In the genomic region with DNA sequence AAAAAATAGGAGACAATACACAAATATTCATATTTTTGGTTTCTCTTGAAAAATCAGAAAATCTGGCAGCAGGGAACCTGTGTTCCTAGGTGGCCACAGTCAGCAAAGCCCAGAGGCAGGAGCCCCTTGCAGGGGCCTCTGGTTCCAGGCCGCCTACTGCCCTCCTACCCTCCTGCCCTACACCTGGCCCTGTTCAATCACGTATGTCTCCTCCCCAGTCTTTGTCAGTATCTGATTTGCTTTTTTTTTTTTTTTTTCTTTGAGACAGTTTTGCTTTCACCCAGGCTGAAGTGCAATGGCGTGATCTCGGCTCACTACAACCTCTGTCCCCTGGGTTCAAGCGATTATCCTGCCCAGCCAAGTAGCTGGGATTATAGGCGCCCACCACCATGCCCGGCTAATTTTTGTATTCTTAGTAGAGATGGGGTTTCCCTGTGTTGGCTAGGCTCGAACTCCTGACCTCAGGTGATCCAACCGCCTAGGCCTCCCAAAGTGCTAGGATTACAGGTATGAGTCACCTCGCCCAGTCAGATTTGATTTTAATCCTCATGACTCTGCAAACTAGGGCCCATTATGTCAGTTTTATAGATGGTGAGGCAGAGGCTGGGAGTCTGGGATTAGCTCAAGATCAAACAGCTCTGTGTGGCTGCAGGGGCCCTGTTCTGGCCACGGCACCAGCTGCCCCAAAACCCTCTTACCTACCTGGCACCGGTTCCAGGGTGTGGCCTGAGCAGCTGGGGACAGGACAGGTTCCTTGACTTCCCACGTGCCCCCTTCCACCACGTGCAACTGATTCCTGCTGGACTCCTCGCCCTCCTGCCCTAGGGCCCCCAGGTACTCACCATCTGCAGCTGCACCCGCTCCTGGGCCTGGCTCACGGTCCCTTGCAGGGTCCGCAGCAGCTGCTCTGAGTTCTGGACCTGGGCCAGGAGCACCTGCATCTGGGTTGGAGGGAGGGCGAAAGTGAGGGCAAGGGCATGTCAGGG, we compare ENCODE assay signal across 13 cellular contexts. TPM values are rescaled to one million over a fixed set of nuclear protein-coding genes. Genes with fewer than 3 reads are reported as not detected.
DNase-seq lines count a peak whose midpoint lies in the region; ATAC-seq lines count a peak whose summit lies in the region.
"Had no signal": no experiment of that assay in that cellular context is flagged by ENCODE, and none has a peak within 500 bp of the region (broad histone marks: within the 10 kb centered on the region; RNA-seq: fewer than 3 reads in every experiment).

No MANE protein-coding gene starts in this region.

- H2BK15ac ChIP-seq in neuronal stem cell (ENCODE audit: low read length) = no peak overlapping the region

- no peak overlapping the region for H3K18ac ChIP-seq in neuronal stem cell (ENCODE audit: low read length)

- peak overlapping the region; percentile 80 for H3K23ac ChIP-seq in neuronal stem cell (ENCODE audit: low read depth, low read length, poor library complexity)

- H2BK12ac ChIP-seq in neuronal stem cell (ENCODE audit: low read length) = peak overlapping the region; percentile 22

- H2AFZ ChIP-seq in neuronal stem cell (ENCODE audit: low read length) = no peak overlapping the region

- peaks cover 2% of the 10 kb centered on the region for H3K79me1 ChIP-seq in neuronal stem cell (ENCODE audit: low read depth, low read length)

- H3K4me3 ChIP-seq in SJCRH30 = no peak overlapping the region
- H3K4me3 ChIP-seq in neuronal stem cell (ENCODE audit: low read length in 2 of 2) = no peak overlapping the region
- H3K4me3 ChIP-seq: tibial nerve had no signal

- H2AK5ac ChIP-seq in neuronal stem cell (ENCODE audit: low read depth, low read length) = no peak overlapping the region

- peak overlapping the region; percentile 13 for H2BK5ac ChIP-seq in neuronal stem cell (ENCODE audit: low read length)

- no peak overlapping the region for H3K14ac ChIP-seq in neuronal stem cell (ENCODE audit: low read length)

- H3K9ac ChIP-seq in neuronal stem cell (ENCODE audit: low read depth, low read length, poor library complexity) = peak overlapping the region; percentile 60

- H3K36me3 ChIP-seq in SJCRH30 = no peaks in the 10 kb centered on the region
- H3K36me3 ChIP-seq in neuronal stem cell (replicated peaks in 1 of 2; ENCODE audit: control insufficient read depth in 2 of 2, insufficient read depth in 2 of 2, low read length in 2 of 2) = peaks cover 6 to 25% of the 10 kb centered on the region in 2 donors

- H3K27ac ChIP-seq in SJCRH30 (peak overlapping the region; percentile 50), neuronal stem cell (replicated peaks; ENCODE audit: low read length) (no peak overlapping the region)
- H3K27ac ChIP-seq: tibial nerve had no signal

- no peak for ATAC-seq in HG03520 (IDR thresholded peaks at IDR 0.05; ENCODE audit: unreplicated experiment)
- ATAC-seq in HG03521 (IDR thresholded peaks at IDR 0.05; ENCODE audit: unreplicated experiment) = no peak

- DNase-seq in DMS53 (lab: John Stamatoyannopoulos, UW) (peak; percentile 28), DMS53 treated with DMSO at 0.1 percent for 48 hours (lab: John Stamatoyannopoulos, UW; ENCODE audit: unreplicated experiment) (no peak), M059J (ENCODE audit: low read depth) (peak; percentile 74), SJCRH30 (peak; percentile 63 to 72), neuronal stem cell (ENCODE audit: low spot score) (no peak), NCI-H446 (lab: John Stamatoyannopoulos, UW) (no peak)
- DNase-seq: 8988T, head of caudate nucleus, mesenchymal stem cell had no signal

- H3K4me1 ChIP-seq in SJCRH30 (peaks cover 14% of the 10 kb centered on the region), neuronal stem cell (ENCODE audit: control insufficient read depth in 2 of 2, insufficient read depth in 1 of 2, low read depth in 1 of 2, low read length in 2 of 2) (no peaks in the 10 kb centered on the region)
- H3K4me1 ChIP-seq: tibial nerve had no signal

- no peak overlapping the region for H2BK120ac ChIP-seq in neuronal stem cell (ENCODE audit: low read depth, low read length)

- no peak overlapping the region for H3K4ac ChIP-seq in neuronal stem cell (ENCODE audit: low read length)

- WGBS in neuronal stem cell (ENCODE audit: extremely low coverage in 2 of 2, insufficient read length in 2 of 2, insufficient replicate concordance in 1 of 2), 2 donors = no CpG with 5 or more reads among the region's 19 CpGs

- no peak overlapping the region for H4K91ac ChIP-seq in neuronal stem cell (ENCODE audit: low read depth, low read length, poor library complexity)

- H3K27me3 ChIP-seq in SJCRH30 (no peaks in the 10 kb centered on the region), neuronal stem cell (ENCODE audit: control insufficient read depth in 3 of 3, insufficient read depth in 3 of 3, low read depth in 1 of 3, low read length in 3 of 3) (no peaks in the 10 kb centered on the region)
- H3K27me3 ChIP-seq: tibial nerve had no signal

- no peak overlapping the region for H3K4me2 ChIP-seq in neuronal stem cell (ENCODE audit: insufficient read depth, low read length, poor library complexity, severe bottlenecking)

- no peaks in the 10 kb centered on the region for H3K9me3 ChIP-seq in SJCRH30 (replicated peaks)
- H3K9me3 ChIP-seq in neuronal stem cell (replicated peaks in 1 of 2; ENCODE audit: control insufficient read depth in 2 of 2, insufficient read depth in 1 of 2, low read depth in 1 of 2, low read length in 2 of 2) = no peaks in the 10 kb centered on the region
- H3K9me3 ChIP-seq: tibial nerve had no signal

- H4K8ac ChIP-seq in neuronal stem cell (ENCODE audit: low read depth, low read length) = no peak overlapping the region

RNA-seq across cellular contexts. Expression of gene RABEP2, which starts 14.7 kb away (rescaled TPM):
- 14.7 and 38.1 TPM in 2 replicates for total RNA-seq in M059J (2014; rRNA removed; shearing (Covaris generic))
- 7.4 and 8.1 TPM in 2 replicates for total RNA-seq in SJCRH30 (2014; rRNA removed; shearing (Covaris generic))
- 5.9 TPM for polyA plus RNA-seq in neuronal stem cell (2013, experiment 1 of 2)
- polyA plus RNA-seq in neuronal stem cell (2013, experiment 2 of 2) = 5.4 TPM

RNA-seq across cellular contexts. Expression of gene CD19, which starts 21.4 kb away (rescaled TPM):
- total RNA-seq in M059J (2014; rRNA removed; shearing (Covaris generic)) = not detected in 2 replicates
- total RNA-seq in SJCRH30 (2014; rRNA removed; shearing (Covaris generic)) = 0.10 TPM in 1 of 2 replicates, not detected in the other
- polyA plus RNA-seq in neuronal stem cell (2013, experiment 1 of 2) = 0.21 TPM
- 0.14 TPM for polyA plus RNA-seq in neuronal stem cell (2013, experiment 2 of 2)
- total RNA-seq: RPMI7951 had no signal

RNA-seq across cellular contexts. Expression of gene ATP2A1, which starts 32.1 kb away (rescaled TPM):
- not detected in 2 replicates for total RNA-seq in M059J (2014; rRNA removed; shearing (Covaris generic))
- total RNA-seq in SJCRH30 (2014; rRNA removed; shearing (Covaris generic)) = 21.8 and 24.8 TPM in 2 replicates
- 1.9 TPM for polyA plus RNA-seq in neuronal stem cell (2013, experiment 1 of 2)
- 1.7 TPM for polyA plus RNA-seq in neuronal stem cell (2013, experiment 2 of 2)
- total RNA-seq: RPMI7951 had no signal

RNA-seq across cellular contexts. Expression of gene NFATC2IP, which starts 40.4 kb away (rescaled TPM):
- 22.2 and 23.7 TPM in 2 replicates for total RNA-seq in M059J (2014; rRNA removed; shearing (Covaris generic))
- total RNA-seq in SJCRH30 (2014; rRNA removed; shearing (Covaris generic)) = 20.2 and 29.5 TPM in 2 replicates
- polyA plus RNA-seq in neuronal stem cell (2013, experiment 1 of 2) = 22.8 TPM
- 23.4 TPM for polyA plus RNA-seq in neuronal stem cell (2013, experiment 2 of 2)

RNA-seq across cellular contexts. Expression of gene SH2B1, which starts 46.7 kb away (rescaled TPM):
- 9.9 and 16.2 TPM in 2 replicates for total RNA-seq in M059J (2014; rRNA removed; shearing (Covaris generic))
- total RNA-seq in SJCRH30 (2014; rRNA removed; shearing (Covaris generic)) = 20.3 and 21.4 TPM in 2 replicates
- polyA plus RNA-seq in neuronal stem cell (2013, experiment 1 of 2) = 37.2 TPM
- polyA plus RNA-seq in neuronal stem cell (2013, experiment 2 of 2) = 36.9 TPM

Comparison
In these comparisons a context has a peak if more than half of its experiments do, and no peak if none do; other contexts are left out.
1. DNase-seq: peak in DMS53 (single experiment), M059J (single experiment) and SJCRH30 (2 of 2); none in DMS53 treated with DMSO at 0.1 percent for 48 hours (single experiment), neuronal stem cell (single experiment) and NCI-H446 (0 of 2).
2. RNA of gene ATP2A1, which starts 32.1 kb away (total RNA-seq): 21.8 to 24.8 TPM in SJCRH30; not detected in M059J; every median in the first group is over 10 times any median in the second.